In genomic region chr2:174683392-174683759, GRCh38 we compare ENCODE assay signal across 8 cellular contexts.
DNase-seq lines count a peak whose midpoint lies in the region; ATAC-seq and TF ChIP-seq lines count a peak whose summit lies in the region.

No MANE protein-coding gene starts in this region.

- intact Hi-C loops in left ventricle myocardium inferior (cut with micrococcal nuclease), result loop anchor here (10.0 kb wide), 1 partner anchor 219 kb away; no protein-coding TSS in a partner anchor

- H3K27ac ChIP-seq in left ventricle myocardium inferior (replicated peaks), result peak overlapping the region; percentile 90
- H3K27ac ChIP-seq in rectal smooth muscle tissue (ENCODE audit: low read depth, low read length), result peak overlapping the region; percentile 79

- no peaks in the 10 kb centered on the region for H3K27me3 ChIP-seq in left ventricle myocardium inferior (ENCODE audit: low read depth)
- no peaks in the 10 kb centered on the region for H3K27me3 ChIP-seq in rectal smooth muscle tissue (ENCODE audit: control insufficient read depth, insufficient read depth, low read length)

- H3K36me3 ChIP-seq in left ventricle myocardium inferior (no peaks in the 10 kb centered on the region), rectal smooth muscle tissue (ENCODE audit: control insufficient read depth, insufficient read depth, low read length) (no peaks in the 10 kb centered on the region)

- H3K4me1 ChIP-seq in left ventricle myocardium inferior (peaks cover 52% of the 10 kb centered on the region), rectal smooth muscle tissue (ENCODE audit: control insufficient read depth, insufficient read depth, low read length) (peaks cover 13% of the 10 kb centered on the region)

- peak overlapping the region; percentile 71 for H3K9ac ChIP-seq in rectal smooth muscle tissue (ENCODE audit: low read length)

- H3K9me3 ChIP-seq in left ventricle myocardium inferior (replicated peaks), result no peaks in the 10 kb centered on the region

- TF ChIP-seq CTCF in left ventricle myocardium inferior (IDR thresholded peaks at IDR 0.05; ENCODE audit: borderline replicate concordance), result no peak

- DNase-seq in activated T-cell treated with anti-CD3 and anti-CD28 coated beads, Interleukin-2, amount 50 U/mL, for 1 hour, result peak; percentile 34
- DNase-seq in activated T-cell treated with anti-CD3 and anti-CD28 coated beads for 4 hours (no peak), KG1 (lab: John Stamatoyannopoulos, UW) (peak; percentile 77), left ventricle myocardium inferior (no peak), NCI-H1092 (lab: John Stamatoyannopoulos, UW) (no peak)
- peak; percentile 24 for DNase-seq in activated CD8-positive, alpha-beta memory T cell treated with anti-CD3 and anti-CD28 coated beads, Interleukin-2, amount 50 U/mL, for 4 hours

- peak overlapping the region; percentile 86 for H3K4me3 ChIP-seq in left ventricle myocardium inferior
- H3K4me3 ChIP-seq in rectal smooth muscle tissue (ENCODE audit: low read length), result peak overlapping the region; percentile 78

- ATAC-seq in GM21723 (IDR thresholded peaks at IDR 0.05; ENCODE audit: unreplicated experiment), result no peak

Comparison
In these comparisons a context has a peak if more than half of its experiments do, and no peak if none do; other contexts are left out.
1. DNase-seq: peak in activated T-cell treated with anti-CD3 and anti-CD28 coated beads, Interleukin-2, amount 50 U/mL, for 1 hour (single experiment), KG1 (single experiment) and activated CD8-positive, alpha-beta memory T cell treated with anti-CD3 and anti-CD28 coated beads, Interleukin-2, amount 50 U/mL, for 4 hours (single experiment); none in activated T-cell treated with anti-CD3 and anti-CD28 coated beads for 4 hours (single experiment), left ventricle myocardium inferior (single experiment) and NCI-H1092 (single experiment).